9 cellular contexts compared by ENCODE assay signal in genomic region chr2:120436885-120437603, GRCh38.
DNase-seq lines count a peak whose midpoint lies in the region; ATAC-seq, FAIRE-seq and TF ChIP-seq lines count a peak whose summit lies in the region.
"Had no signal": no experiment of that assay in that cellular context is flagged by ENCODE, and none has a peak within 500 bp of the region (broad histone marks: within the 10 kb centered on the region; RNA-seq: fewer than 3 reads in every experiment).

No MANE protein-coding gene starts in this region.

- peaks cover 27% of the 10 kb centered on the region for H3K4me1 ChIP-seq in HepG2 (ENCODE audit: insufficient read depth, low read length)

- H3K4me1 Mint-ChIP-seq in activated naive CD8-positive, alpha-beta T cell treated with anti-CD3 and anti-CD28 coated beads, Interleukin-2, amount 50 U/mL, for 24 hours = no peaks in the 10 kb centered on the region

- peak; percentile 95 for FAIRE-seq in HepG2 (lab: Jason Lieb, UNC)
- FAIRE-seq: colon had no signal

- no peaks in the 10 kb centered on the region for H3K9me3 Mint-ChIP-seq in activated naive CD8-positive, alpha-beta T cell treated with anti-CD3 and anti-CD28 coated beads, Interleukin-2, amount 50 U/mL, for 24 hours

- CTCF ChIA-PET in HepG2 (lab: Yijun Ruan, JAX; ENCODE audit: low intra/inter-chr PET ratio, low total read pairs) = interaction anchor here (1.1 to 3.5 kb wide), 11 partner anchors 38 to 243 kb away, joined by 3 to 39 read pairs (median 4); no protein-coding TSS in a partner anchor

- 56% methylated on average over 5 of the region's 7 CpGs for WGBS in HepG2 (ENCODE audit: low lambda C conversion rate)

- TF ChIP-seq POLR2A in HepG2 (IDR thresholded peaks at IDR 0.05; ENCODE audit: insufficient read depth in 1 of 2, low read depth in 2 of 2, low read length in 2 of 2) = no peak

- no peaks in the 10 kb centered on the region for H3K9me3 ChIP-seq in HepG2 (ENCODE audit: low read length)

- in situ Hi-C loops in HepG2 (cut with HindIII; ENCODE audit: extremely low pct_ligation_motif_present, low pct_unique_long_range_greater_than_20kb) = loop anchor here (5.0 kb wide), 1 partner anchor 95 kb away; no protein-coding TSS in a partner anchor

- DNase-seq in stimulated activated CD4-positive, alpha-beta T cell treated with anti-CD3 and anti-CD28 coated beads, Interleukin-12 subunit alpha, Interleukin-12 subunit beta, amount 100 ng/mL, for 48 hours (ENCODE audit: low read depth in 2 of 3, low spot score in 1 of 3) = peak in 2 of 3 donors; percentile 8 to 10
- no peak for DNase-seq in stimulated activated CD4-positive, alpha-beta T cell treated with anti-CD3 and anti-CD28 coated beads, Interleukin-4, amount 100 ng/mL, for 1 hour
- DNase-seq in NAMALWA (ENCODE audit: low spot score) (peak; percentile 43), HepG2 (ENCODE audit: low spot score) (peak; percentile 80), medulla oblongata (ENCODE audit: extremely low spot score) (no peak), epidermal melanocyte (ENCODE audit: insufficient read length, low spot score) (no peak)
- DNase-seq in activated naive CD8-positive, alpha-beta T cell treated with anti-CD3 and anti-CD28 coated beads, Interleukin-2, amount 50 U/mL, for 24 hours = peak; percentile 34

- no peak overlapping the region for H3K27ac ChIP-seq in HepG2 (ENCODE audit: extremely low read length, insufficient read depth, low read length)

- no peak overlapping the region for H3K4me3 Mint-ChIP-seq in activated naive CD8-positive, alpha-beta T cell treated with anti-CD3 and anti-CD28 coated beads, Interleukin-2, amount 50 U/mL, for 24 hours

- H3K79me2 ChIP-seq in HepG2 (ENCODE audit: insufficient read depth, low read length) = no peaks in the 10 kb centered on the region

- no peaks in the 10 kb centered on the region for H3K36me3 ChIP-seq in HepG2 (replicated peaks in 1 of 2; ENCODE audit: control insufficient read depth in 1 of 2, insufficient read depth in 2 of 2, low read length in 2 of 2)

- peak; percentile 95 for TF ChIP-seq RAD21 in HepG2 (CRISPR knock-in tag; IDR thresholded peaks at IDR 0.05)

- intact Hi-C loops in HepG2 (cut with micrococcal nuclease; ENCODE audit: unreplicated experiment) = loop anchor here (1.0 to 2.0 kb wide), 6 partner anchors 38 to 238 kb away; no protein-coding TSS in a partner anchor

- no peak overlapping the region for H3K9ac ChIP-seq in HepG2 (ENCODE audit: insufficient read depth, low read depth, low read length)

- peak; percentile 82 for TF ChIP-seq CTCF in HepG2 (CRISPR knock-in tag; IDR thresholded peaks at IDR 0.05)

- no TSS peak for BruUV-seq in HepG2 (replicated peaks; lab: Mats Ljungman, UMichigan)

- no peak overlapping the region for H2AFZ ChIP-seq in HepG2 (ENCODE audit: low read length)

- H3K36me3 Mint-ChIP-seq in activated naive CD8-positive, alpha-beta T cell treated with anti-CD3 and anti-CD28 coated beads, Interleukin-2, amount 50 U/mL, for 24 hours (ENCODE audit: low read depth) = no peaks in the 10 kb centered on the region

- TF ChIP-seq EP300 in HepG2 (IDR thresholded peaks at IDR 0.05; ENCODE audit: low read depth in 2 of 2, low read length in 2 of 2) (no peak), HepG2 (CRISPR knock-in tag; IDR thresholded peaks at IDR 0.05; ENCODE audit: borderline replicate concordance) (no peak)

- H4K20me1 ChIP-seq in HepG2 (ENCODE audit: insufficient read depth, low read length) = 0 out of 2 replicates have a peak, but pooled peaks cover 3% of the 10 kb centered on the region

- H3K27me3 ChIP-seq in HepG2 (ENCODE audit: control insufficient read depth in 1 of 2, insufficient read depth in 2 of 2, low read length in 2 of 2) = peaks cover 23 to 80% of the 10 kb centered on the region in 2 experiments

- no peak overlapping the region for H3K4me2 ChIP-seq in HepG2 (ENCODE audit: low read depth, low read length)

- POLR2A ChIA-PET in HepG2 (lab: Yijun Ruan, JAX) = interaction anchor here (0.8 to 1.7 kb wide), 2 partner anchors 29 to 94 kb away, joined by 5 to 12 read pairs; no protein-coding TSS in a partner anchor

- H3K27ac Mint-ChIP-seq in activated naive CD8-positive, alpha-beta T cell treated with anti-CD3 and anti-CD28 coated beads, Interleukin-2, amount 50 U/mL, for 24 hours = no peak overlapping the region

- no peak overlapping the region for H3K4me3 ChIP-seq in HepG2 (replicated peaks in 1 of 3; ENCODE audit: insufficient read depth in 1 of 3, low read depth in 2 of 3, low read length in 3 of 3)

- H3K27me3 Mint-ChIP-seq in activated naive CD8-positive, alpha-beta T cell treated with anti-CD3 and anti-CD28 coated beads, Interleukin-2, amount 50 U/mL, for 24 hours = peaks cover 28% of the 10 kb centered on the region

- peak; percentile 45 for ATAC-seq in activated naive CD8-positive, alpha-beta T cell treated with anti-CD3 and anti-CD28 coated beads, Interleukin-2, amount 50 U/mL, for 24 hours
- ATAC-seq in HepG2 = peak; percentile 80
- no peak for ATAC-seq in GM21423 (IDR thresholded peaks at IDR 0.05; ENCODE audit: unreplicated experiment)

TF ChIP-seq in HepG2, 621 proteins besides CTCF, POLR2A, EP300 and RAD21 (continues in another document):
- no peak for TF ChIP-seq CREBL2 (CRISPR knock-in tag; IDR thresholded peaks at IDR 0.05; ENCODE audit: borderline replicate concordance)
- TF ChIP-seq TBX3 (IDR thresholded peaks at IDR 0.05; ENCODE audit: borderline replicate concordance) = no peak
- TF ChIP-seq ZNF234 (CRISPR knock-in tag; conservative IDR thresholded peaks at IDR 0.05) = no peak
- 0 out of 2 replicates have a peak, but pooled peaks have one; percentile 38 for TF ChIP-seq ZNF574 (CRISPR knock-in tag; IDR thresholded peaks at IDR 0.05)
- TF ChIP-seq DDIT3 (CRISPR knock-in tag; IDR thresholded peaks at IDR 0.05) = no peak
- TF ChIP-seq ZNF446 (CRISPR knock-in tag; IDR thresholded peaks at IDR 0.05) = no peak
- 0 out of 2 replicates have a peak, but pooled peaks have one; percentile 42 for TF ChIP-seq KLF13 (CRISPR knock-in tag; IDR thresholded peaks at IDR 0.05)
- no peak for TF ChIP-seq KAT2B (IDR thresholded peaks at IDR 0.05; ENCODE audit: borderline replicate concordance, low read depth, low read length)
- TF ChIP-seq ZNF878 (CRISPR knock-in tag; IDR thresholded peaks at IDR 0.05) = no peak
- no peak for TF ChIP-seq SP4 (CRISPR knock-in tag; IDR thresholded peaks at IDR 0.05)
- peak; percentile 45; the same call in 1 of the 2 replicates for TF ChIP-seq ELF3 (CRISPR knock-in tag; IDR thresholded peaks at IDR 0.05)
- TF ChIP-seq TFAP4 (IDR thresholded peaks at IDR 0.05; ENCODE audit: borderline replicate concordance, low read depth) = peak; percentile 26; the same call in 1 of the 2 replicates
- no peak for TF ChIP-seq GTF3A (CRISPR knock-in tag; conservative IDR thresholded peaks at IDR 0.05)
- TF ChIP-seq MYC (CRISPR knock-in tag; IDR thresholded peaks at IDR 0.05; ENCODE audit: borderline replicate concordance) = peak; percentile 32; the same call in 1 of the 2 replicates

Comparison
In these comparisons a context has a peak if more than half of its experiments do, and no peak if none do; other contexts are left out.
1. DNase-seq: peak in stimulated activated CD4-positive, alpha-beta T cell treated with anti-CD3 and anti-CD28 coated beads, Interleukin-12 subunit alpha, Interleukin-12 subunit beta, amount 100 ng/mL, for 48 hours (2 of 3), NAMALWA (single experiment), activated naive CD8-positive, alpha-beta T cell treated with anti-CD3 and anti-CD28 coated beads, Interleukin-2, amount 50 U/mL, for 24 hours (single experiment) and HepG2 (single experiment); none in stimulated activated CD4-positive, alpha-beta T cell treated with anti-CD3 and anti-CD28 coated beads, Interleukin-4, amount 100 ng/mL, for 1 hour (single experiment), medulla oblongata (single experiment) and epidermal melanocyte (single experiment).